Comparison of ENCODE assay signal across 8 cellular contexts in the genomic region with DNA sequence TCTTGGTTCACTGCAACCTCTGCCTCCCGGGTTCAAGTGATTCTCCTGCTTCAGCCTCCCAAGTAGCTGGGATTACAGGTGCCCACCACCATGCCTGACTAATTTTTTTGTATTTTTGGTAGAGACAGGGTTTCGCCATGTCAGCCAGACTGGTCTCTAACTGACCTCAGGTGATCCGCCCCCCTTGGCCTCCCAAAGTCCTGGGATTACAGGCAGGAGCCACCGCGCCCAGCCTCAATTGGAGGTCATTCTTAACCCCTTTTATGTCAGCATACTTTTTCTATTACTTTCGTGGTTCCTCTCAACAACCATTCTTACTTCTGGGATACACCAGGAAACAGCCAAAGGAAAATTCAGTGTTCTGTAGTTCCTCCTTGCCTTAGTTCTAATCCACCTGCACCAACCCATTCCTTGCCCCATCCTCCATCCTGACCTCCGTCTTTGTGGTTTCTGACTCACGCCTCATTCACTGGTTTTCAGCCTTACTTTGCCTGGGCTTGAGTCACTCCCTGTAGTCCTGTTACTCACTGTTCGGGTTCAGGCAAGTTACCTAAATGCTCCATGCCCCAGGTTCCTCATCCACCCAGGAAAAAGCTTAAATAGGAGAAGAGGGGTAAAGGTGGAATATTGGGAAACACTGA. TPM values are rescaled to one million over a fixed set of nuclear protein-coding genes. Genes with fewer than 3 reads are reported as not detected.
DNase-seq lines count a peak whose midpoint lies in the region; ATAC-seq and TF ChIP-seq lines count a peak whose summit lies in the region.

No MANE protein-coding gene starts in this region.

- H3K4me1 ChIP-seq in BLaER1 treated with 17β-estradiol and CSF1 and Interleukin-3, amounts not matched to agents 10 nM and 100 nM: peaks cover 14 to 26% (median 19%) of the 10 kb centered on the region in 10 experiments
- H3K4me1 ChIP-seq in SJSA1 (replicated peaks): peaks cover 11% of the 10 kb centered on the region
- no peaks in the 10 kb centered on the region for H3K4me1 ChIP-seq in hepatocyte (ENCODE audit: insufficient read depth)
- no peaks in the 10 kb centered on the region for H3K4me1 ChIP-seq in Caco-2

- H3K9me3 ChIP-seq in BLaER1 treated with 17β-estradiol and CSF1 and Interleukin-3, amounts not matched to agents 10 nM and 100 nM (replicated peaks in 1 of 11): peaks cover 0 to 10% (median 8%) of the 10 kb centered on the region in 11 experiments; a peak in 19 of 22 replicates
- H3K9me3 ChIP-seq in SJSA1 (replicated peaks) (no peaks in the 10 kb centered on the region), hepatocyte (ENCODE audit: low read depth) (no peaks in the 10 kb centered on the region), Caco-2 (no peaks in the 10 kb centered on the region)

- H3K9ac ChIP-seq in BLaER1 treated with 17β-estradiol and CSF1 and Interleukin-3, amounts not matched to agents 10 nM and 100 nM: no peak overlapping the region

- H3K4me3 ChIP-seq in BLaER1 treated with 17β-estradiol and CSF1 and Interleukin-3, amounts not matched to agents 10 nM and 100 nM: no peak overlapping the region
- H3K4me3 ChIP-seq in SJSA1 (no peak overlapping the region), hepatocyte (no peak overlapping the region), Caco-2 (ENCODE audit: low read depth, low read length) (no peak overlapping the region)

- H3K4me1 Mint-ChIP-seq in Caco-2 (ENCODE audit: low read depth, unreplicated experiment): no peaks in the 10 kb centered on the region

- 0 out of 22 replicates have a peak, but pooled peaks cover 0 to 5% (median 0%) of the 10 kb centered on the region in 11 experiments for H3K27me3 ChIP-seq in BLaER1 treated with 17β-estradiol and CSF1 and Interleukin-3, amounts not matched to agents 10 nM and 100 nM
- no peaks in the 10 kb centered on the region for H3K27me3 ChIP-seq in SJSA1 (replicated peaks)
- no peaks in the 10 kb centered on the region for H3K27me3 ChIP-seq in hepatocyte
- H3K27me3 ChIP-seq in Caco-2 (replicated peaks; ENCODE audit: control insufficient read depth, insufficient read depth, low read length): no peaks in the 10 kb centered on the region

- ATAC-seq in GM19455 (IDR thresholded peaks at IDR 0.05; ENCODE audit: unreplicated experiment): no peak

- H3K4me2 ChIP-seq in BLaER1 treated with 17β-estradiol and CSF1 and Interleukin-3, amounts not matched to agents 10 nM and 100 nM: peak overlapping the region; percentile 13 to 76 (median 64)
- H3K4me2 ChIP-seq in hepatocyte: no peak overlapping the region

- no peak overlapping the region for H3K27ac ChIP-seq in BLaER1 treated with 17β-estradiol and CSF1 and Interleukin-3, amounts not matched to agents 10 nM and 100 nM
- H3K27ac ChIP-seq in SJSA1 (no peak overlapping the region), hepatocyte (no peak overlapping the region)

- no TSS peak for BruUV-seq in Caco-2 (replicated peaks; lab: Mats Ljungman, UMichigan)

- no peak for TF ChIP-seq CTCF in hepatocyte (IDR thresholded peaks at IDR 0.05; ENCODE audit: poor library complexity)
- TF ChIP-seq CTCF in Caco-2 (IDR thresholded peaks at IDR 0.05; ENCODE audit: insufficient read depth in 1 of 2, low read depth in 1 of 2, low read length in 1 of 2, severe bottlenecking in 1 of 2, unreplicated experiment in 1 of 2): no peak

- peak; percentile 96 for DNase-seq in HCEC 1CT
- peak; percentile 51 to 69 for DNase-seq in SJSA1 (ENCODE audit: low read depth in 1 of 2, low spot score in 2 of 2)
- DNase-seq in hepatocyte (ENCODE audit: low spot score): peak; percentile 37
- DNase-seq in putamen (ENCODE audit: low spot score): no peak
- DNase-seq in mucosa of gallbladder (ENCODE audit: low spot score): no peak
- no peak for DNase-seq in Caco-2

- no peaks in the 10 kb centered on the region for H3K79me2 ChIP-seq in hepatocyte

- H4K20me1 ChIP-seq in BLaER1 treated with 17β-estradiol and CSF1 and Interleukin-3, amounts not matched to agents 10 nM and 100 nM: no peaks in the 10 kb centered on the region
- no peaks in the 10 kb centered on the region for H4K20me1 ChIP-seq in hepatocyte (ENCODE audit: insufficient read depth, poor library complexity, severe bottlenecking)

- 85% methylated on average over 9 of the region's 9 CpGs for WGBS in hepatocyte (ENCODE audit: low lambda C conversion rate, missing lambda C conversion rate)

- no peaks in the 10 kb centered on the region for H3K9me2 ChIP-seq in hepatocyte (replicated peaks; ENCODE audit: insufficient read depth)

- no peak overlapping the region for H3K4me3 Mint-ChIP-seq in Caco-2 (ENCODE audit: unreplicated experiment)

- H3K9me3 Mint-ChIP-seq in Caco-2 (ENCODE audit: unreplicated experiment): no peaks in the 10 kb centered on the region

- intact Hi-C loops in Caco-2 (cut with micrococcal nuclease; ENCODE audit: unreplicated experiment): no loop called here

- no peak overlapping the region for H2AFZ ChIP-seq in hepatocyte

- H3K27me3 Mint-ChIP-seq in Caco-2 (ENCODE audit: insufficient read depth, unreplicated experiment): no peaks in the 10 kb centered on the region

- H3K27ac Mint-ChIP-seq in Caco-2 (ENCODE audit: unreplicated experiment): no peak overlapping the region

- no peaks in the 10 kb centered on the region for H3K36me3 ChIP-seq in BLaER1 treated with 17β-estradiol and CSF1 and Interleukin-3, amounts not matched to agents 10 nM and 100 nM
- H3K36me3 ChIP-seq in SJSA1: no peaks in the 10 kb centered on the region
- H3K36me3 ChIP-seq in hepatocyte (replicated peaks; ENCODE audit: insufficient read depth, low read depth): no peaks in the 10 kb centered on the region
- no peaks in the 10 kb centered on the region for H3K36me3 ChIP-seq in Caco-2 (ENCODE audit: control insufficient read depth, insufficient read depth, low read length)

- POLR2A ChIA-PET in Caco-2 (lab: Charles Lee): no interaction called here

- H3K36me3 Mint-ChIP-seq in Caco-2 (ENCODE audit: insufficient read depth, unreplicated experiment): no peaks in the 10 kb centered on the region

- CTCF ChIA-PET in Caco-2 (lab: Charles Lee): no interaction called here

RNA-seq across cellular contexts. Expression of a gene that starts 12.9 kb away (rescaled TPM):
- total RNA-seq in SJSA1 (2014; rRNA removed; shearing (Covaris generic)): 26.8 and 31.9 TPM in 2 replicates
- 33.5 and 36.4 TPM in 2 replicates for total RNA-seq in hepatocyte
- polyA plus RNA-seq in hepatocyte: 25.9 and 28.7 TPM in 2 replicates
- total RNA-seq in mucosa of gallbladder: 28.9 TPM
- total RNA-seq in Caco-2 (2022): 18.1 and 18.6 TPM in 2 replicates

RNA-seq across cellular contexts. Expression of a gene that starts 29.9 kb away (rescaled TPM):
- total RNA-seq in SJSA1 (2014; rRNA removed; shearing (Covaris generic)): 26.5 and 28.3 TPM in 2 replicates
- total RNA-seq in hepatocyte (27.2 and 30.1 TPM in 2 replicates), mucosa of gallbladder (18.6 TPM), Caco-2 (2022) (30.4 and 30.7 TPM in 2 replicates)
- polyA plus RNA-seq in hepatocyte: 39.2 and 41.2 TPM in 2 replicates

Comparison
In these comparisons a context has a peak if more than half of its experiments do, and no peak if none do; other contexts are left out.
1. DNase-seq: peak in HCEC 1CT (single experiment), SJSA1 (2 of 2) and hepatocyte (single experiment); none in putamen (single experiment), mucosa of gallbladder (single experiment) and Caco-2 (0 of 2).